Comparison of ENCODE assay signal across 8 cellular contexts in the genomic region with DNA sequence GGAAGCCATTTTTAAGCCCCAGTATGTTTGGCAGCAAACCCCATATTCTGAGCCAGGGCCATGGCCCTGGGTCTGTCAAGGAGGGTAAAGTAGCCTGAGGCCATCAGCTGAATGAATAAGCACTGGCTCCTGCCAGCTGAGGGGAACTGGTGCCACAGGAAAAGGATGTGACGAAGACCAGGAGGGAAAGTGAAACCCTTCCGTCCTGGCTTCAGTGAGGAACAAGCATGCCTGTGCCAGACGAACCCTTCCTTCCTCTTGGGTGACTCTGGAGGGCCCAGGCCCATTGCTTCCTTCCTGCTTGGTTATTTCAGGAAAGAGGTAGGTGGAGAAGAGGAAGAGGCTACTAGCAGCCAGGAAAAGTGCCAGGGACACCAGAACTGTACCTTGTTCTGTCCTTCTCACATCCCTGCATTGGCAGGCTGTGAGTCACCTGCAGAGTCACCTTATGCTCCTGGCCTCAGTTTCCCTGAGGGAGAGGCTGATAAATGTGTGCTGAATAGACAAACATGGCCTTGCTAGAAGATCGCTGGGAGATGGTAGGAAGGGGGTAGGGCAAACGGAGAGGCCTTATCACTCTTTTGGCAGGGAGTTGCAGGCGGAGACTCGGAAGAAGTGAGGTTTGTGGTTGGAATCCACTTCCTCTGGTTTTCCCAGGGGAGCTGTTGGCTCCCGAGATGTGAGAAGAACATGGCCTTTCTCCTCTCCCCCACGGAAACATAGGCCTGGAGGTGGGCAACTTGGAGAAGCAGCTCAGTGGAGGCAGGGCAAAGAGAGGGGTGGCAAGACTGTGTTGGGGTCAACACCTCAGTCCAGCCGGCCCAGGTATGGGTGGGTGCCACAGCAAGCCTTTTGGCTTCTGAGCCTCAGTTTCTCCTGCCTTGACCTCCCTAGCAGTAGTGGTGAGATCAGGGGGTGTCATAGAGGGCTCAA. TPM values are rescaled to one million over a fixed set of nuclear protein-coding genes. Genes with fewer than 3 reads are reported as not detected.
DNase-seq lines count a peak whose midpoint lies in the region; ATAC-seq and TF ChIP-seq lines count a peak whose summit lies in the region.

No MANE protein-coding gene starts in this region.

- H3K4me3 ChIP-seq in cardiac muscle cell: no peak overlapping the region

- no peaks in the 10 kb centered on the region for H3K36me3 ChIP-seq in cardiac muscle cell

- in situ Hi-C loops in SK-MEL-5 (cut with HindIII; ENCODE audit: low pct_unique_long_range_greater_than_20kb, low sequenced_read_pairs): no loop called here

- peaks cover 57% of the 10 kb centered on the region for H3K4me1 ChIP-seq in cardiac muscle cell (ENCODE audit: low read depth)

- intact Hi-C loops in sciatic nerve (cut with DNase I): no loop called here

- DNase-seq in SK-MEL-5 (ENCODE audit: low read depth, low spot score) (peak; percentile 92), cardiac muscle cell (ENCODE audit: low read depth in 1 of 2, low spot score in 1 of 2) (peak in 1 of 2 donors; percentile 97), sciatic nerve (ENCODE audit: low spot score) (peak; percentile 71), HK-2 (ENCODE audit: unreplicated experiment) (no peak), NCI-H1092 (lab: John Stamatoyannopoulos, UW) (no peak)
- DNase-seq in activated naive CD4-positive, alpha-beta T cell treated with anti-CD3 and anti-CD28 coated beads, Interleukin-2, amount 50 U/mL, for 16 hours: peak; percentile 48

- H3K27ac ChIP-seq in cardiac muscle cell: peak overlapping the region; percentile 72

- TF ChIP-seq CTCF in cardiac muscle cell (IDR thresholded peaks at IDR 0.05; ENCODE audit: low read depth, low read length): no peak

- H3K9me3 ChIP-seq in cardiac muscle cell (ENCODE audit: low read depth): no peaks in the 10 kb centered on the region

- no peaks in the 10 kb centered on the region for H3K27me3 ChIP-seq in cardiac muscle cell

- peak; percentile 69 for ATAC-seq in GM18498 (IDR thresholded peaks at IDR 0.05; ENCODE audit: unreplicated experiment)
- peak; percentile 48 for ATAC-seq in HG03039 (IDR thresholded peaks at IDR 0.05; ENCODE audit: unreplicated experiment)
- peak; percentile 72 for ATAC-seq in sciatic nerve

RNA-seq across cellular contexts. Expression of gene COX4I2, which starts 37.4 kb away (rescaled TPM):
- not detected in 2 replicates for total RNA-seq in SK-MEL-5 (2014; rRNA removed; shearing (Covaris generic))
- not detected in 2 replicates for polyA plus RNA-seq in SK-MEL-5 (2015; cell fraction: cytosol; rRNA removed)
- polyA plus RNA-seq in SK-MEL-5 (2015; cell fraction: nucleus; rRNA removed): not detected in 2 replicates
- total RNA-seq in cardiac muscle cell: not detected in 2 replicates
- 0.81 and 0.97 TPM in 2 replicates for polyA plus RNA-seq in cardiac muscle cell
- 8.3 TPM for total RNA-seq in sciatic nerve

RNA-seq across cellular contexts. Expression of gene BCL2L1, which starts 47.5 kb away (rescaled TPM):
- total RNA-seq in SK-MEL-5 (2014; rRNA removed; shearing (Covaris generic)): 79.5 and 81.5 TPM in 2 replicates
- polyA plus RNA-seq in SK-MEL-5 (2015; cell fraction: cytosol; rRNA removed): 58.2 and 70.2 TPM in 2 replicates
- 18.1 and 19.0 TPM in 2 replicates for polyA plus RNA-seq in SK-MEL-5 (2015; cell fraction: nucleus; rRNA removed)
- total RNA-seq in cardiac muscle cell: 74.6 and 81.2 TPM in 2 replicates
- polyA plus RNA-seq in cardiac muscle cell: 37.8 and 40.5 TPM in 2 replicates
- total RNA-seq in sciatic nerve: 112 TPM

Comparison
In these comparisons a context has a peak if more than half of its experiments do, and no peak if none do; other contexts are left out.
1. DNase-seq: peak in SK-MEL-5 (single experiment), activated naive CD4-positive, alpha-beta T cell treated with anti-CD3 and anti-CD28 coated beads, Interleukin-2, amount 50 U/mL, for 16 hours (single experiment) and sciatic nerve (single experiment); none in HK-2 (single experiment) and NCI-H1092 (single experiment).
2. Peak in every context shown above with its lines, with median percentiles within 50 percentile points of each other: ATAC-seq.